15 cellular contexts compared by ENCODE assay signal in the genomic region with DNA sequence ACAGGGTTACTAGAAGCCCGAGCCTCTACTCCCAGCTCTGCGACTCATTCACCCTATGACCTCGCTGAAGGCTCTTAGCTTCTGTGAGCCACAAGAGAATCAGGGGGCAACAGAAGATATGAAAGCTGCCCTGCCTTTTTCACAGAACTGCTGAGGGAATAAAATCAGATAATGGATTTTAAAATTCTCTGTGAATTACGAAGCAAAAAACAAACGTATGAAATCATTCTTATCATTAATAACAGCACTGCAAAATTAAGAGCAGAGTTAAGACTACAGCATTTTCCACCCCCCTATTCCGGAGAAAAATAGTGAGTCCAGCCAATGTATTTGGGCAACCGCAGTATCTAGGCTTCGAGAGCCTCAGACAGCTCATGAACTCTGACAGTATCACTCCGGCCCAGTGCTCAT. TPM values are rescaled to one million over a fixed set of nuclear protein-coding genes. Genes with fewer than 3 reads are reported as not detected.
DNase-seq lines count a peak whose midpoint lies in the region; ATAC-seq and TF ChIP-seq lines count a peak whose summit lies in the region.
"Had no signal": no experiment of that assay in that cellular context is flagged by ENCODE, and none has a peak within 500 bp of the region (broad histone marks: within the 10 kb centered on the region; RNA-seq: fewer than 3 reads in every experiment).

No MANE protein-coding gene starts in this region.

- POLR2A ChIA-PET in MCF 10A (lab: Yijun Ruan, JAX) = interaction anchor here (1.0 to 1.4 kb wide), 2 partner anchors 11 to 29 kb away, joined by 3 read pairs; no protein-coding TSS in a partner anchor

- BruUV-seq in MCF 10A (replicated peaks; lab: Mats Ljungman, UMichigan) = no TSS peak

- TF ChIP-seq POLR2A in breast epithelium (IDR thresholded peaks at IDR 0.05) (no peak), uterus (IDR thresholded peaks at IDR 0.05) (no peak)

- H3K27ac ChIP-seq in breast epithelium (peak overlapping the region; percentile 48 to 57), cingulate gyrus (ENCODE audit: low read depth, low read length) (peak overlapping the region; percentile 33), uterus (peak overlapping the region; percentile 70 to 82)
- H3K27ac ChIP-seq: 22Rv1 had no signal

- no peaks in the 10 kb centered on the region for H3K27me3 ChIP-seq in breast epithelium
- H3K27me3 ChIP-seq in uterus = no peaks in the 10 kb centered on the region

- H3K4me1 Mint-ChIP-seq in MCF 10A (ENCODE audit: insufficient read depth, unreplicated experiment) (peaks cover 34% of the 10 kb centered on the region), mesothelial cell of epicardium (peaks cover 78% of the 10 kb centered on the region)
- H3K4me1 Mint-ChIP-seq: stimulated activated memory B cell treated with anti-CD40 and anti-IgM and Interleukin-4, amounts not matched to agents 10 μg/mL and 1 μg/mL and 100 μg/mL, for 72 hours had no signal

- H3K4me3 Mint-ChIP-seq in MCF 10A (ENCODE audit: unreplicated experiment) = no peak overlapping the region
- no peak overlapping the region for H3K4me3 Mint-ChIP-seq in mesothelial cell of epicardium
- H3K4me3 Mint-ChIP-seq: activated CD4-positive, alpha-beta memory T cell treated with anti-CD3 and anti-CD28 coated beads for 36 hours; activated naive CD4-positive, alpha-beta T cell treated with anti-CD3 and anti-CD28 coated beads, Interleukin-2, amount 10 ng/mL, durations not matched to agents 7 days and 5 days; stimulated activated memory B cell treated with anti-CD40 and anti-IgM and Interleukin-4, amounts not matched to agents 10 μg/mL and 1 μg/mL and 100 μg/mL, for 72 hours; T-cell had no signal

- H3K9me3 ChIP-seq in breast epithelium = no peaks in the 10 kb centered on the region
- H3K9me3 ChIP-seq in uterus = no peaks in the 10 kb centered on the region

- no peak for TF ChIP-seq CTCF in breast epithelium (IDR thresholded peaks at IDR 0.05)
- TF ChIP-seq CTCF in MCF 10A (IDR thresholded peaks at IDR 0.05; ENCODE audit: unreplicated experiment) = no peak
- TF ChIP-seq CTCF in mesothelial cell of epicardium (IDR thresholded peaks at IDR 0.05; ENCODE audit: unreplicated experiment) = no peak
- no peak for TF ChIP-seq CTCF in uterus (IDR thresholded peaks at IDR 0.05)

- H3K36me3 ChIP-seq in breast epithelium (no peaks in the 10 kb centered on the region), uterus (no peaks in the 10 kb centered on the region)

- H3K4me1 ChIP-seq in breast epithelium (peaks cover 0 to 20% of the 10 kb centered on the region in 2 donors), uterus (peaks cover 12 to 21% of the 10 kb centered on the region in 2 donors)

- H3K9me3 Mint-ChIP-seq in MCF 10A (ENCODE audit: unreplicated experiment) = no peaks in the 10 kb centered on the region
- H3K9me3 Mint-ChIP-seq in mesothelial cell of epicardium = no peaks in the 10 kb centered on the region
- H3K9me3 Mint-ChIP-seq: activated CD4-positive, alpha-beta memory T cell treated with anti-CD3 and anti-CD28 coated beads for 36 hours; activated naive CD4-positive, alpha-beta T cell treated with anti-CD3 and anti-CD28 coated beads, Interleukin-2, amount 10 ng/mL, durations not matched to agents 7 days and 5 days; stimulated activated memory B cell treated with anti-CD40 and anti-IgM and Interleukin-4, amounts not matched to agents 10 μg/mL and 1 μg/mL and 100 μg/mL, for 72 hours; T-cell had no signal

- H3K36me3 Mint-ChIP-seq in MCF 10A (ENCODE audit: insufficient read depth, unreplicated experiment) (peaks cover 6% of the 10 kb centered on the region), mesothelial cell of epicardium (no peaks in the 10 kb centered on the region)
- H3K36me3 Mint-ChIP-seq: activated CD4-positive, alpha-beta memory T cell treated with anti-CD3 and anti-CD28 coated beads for 36 hours; activated naive CD4-positive, alpha-beta T cell treated with anti-CD3 and anti-CD28 coated beads, Interleukin-2, amount 10 ng/mL, durations not matched to agents 7 days and 5 days; stimulated activated memory B cell treated with anti-CD40 and anti-IgM and Interleukin-4, amounts not matched to agents 10 μg/mL and 1 μg/mL and 100 μg/mL, for 72 hours; T-cell had no signal

- H3K4me3 ChIP-seq in breast epithelium (peak overlapping the region in 2 of 3 donors; percentile 14 to 41), uterus (peak overlapping the region in 1 of 2 donors; percentile 11)

- ATAC-seq in HG02623 (IDR thresholded peaks at IDR 0.05; ENCODE audit: unreplicated experiment) (no peak), GM21390 (IDR thresholded peaks at IDR 0.05; ENCODE audit: unreplicated experiment) (no peak)
- ATAC-seq: stimulated activated memory B cell treated with anti-CD40 and anti-IgM and Interleukin-4, amounts not matched to agents 10 μg/mL and 1 μg/mL and 100 μg/mL, for 72 hours; T-cell had no signal

- DNase-seq in breast epithelium (ENCODE audit: low spot score in 2 of 2) (no peak), MCF 10A (ENCODE audit: unreplicated experiment) (no peak), mesothelial cell of epicardium (ENCODE audit: low spot score in 2 of 2, unreplicated experiment in 2 of 2) (no peak), uterus (no peak)
- no peak for DNase-seq in stimulated activated CD4-positive, alpha-beta T cell treated with anti-CD3 and anti-CD28 coated beads, Interleukin-4, amount 100 ng/mL, for 4 hours
- DNase-seq: activated CD4-positive, alpha-beta memory T cell treated with anti-CD3 and anti-CD28 coated beads for 36 hours; activated naive CD4-positive, alpha-beta T cell treated with anti-CD3 and anti-CD28 coated beads, Interleukin-2, amount 10 ng/mL, durations not matched to agents 7 days and 5 days; NCI-H1105 treated with DMSO at 0.1 percent for 48 hours; NCI-H82; T-cell had no signal

- no peak overlapping the region for H3K27ac Mint-ChIP-seq in MCF 10A (ENCODE audit: low read depth, unreplicated experiment)
- peak overlapping the region; percentile 98 for H3K27ac Mint-ChIP-seq in mesothelial cell of epicardium
- H3K27ac Mint-ChIP-seq: activated CD4-positive, alpha-beta memory T cell treated with anti-CD3 and anti-CD28 coated beads for 36 hours; activated naive CD4-positive, alpha-beta T cell treated with anti-CD3 and anti-CD28 coated beads, Interleukin-2, amount 10 ng/mL, durations not matched to agents 7 days and 5 days; stimulated activated memory B cell treated with anti-CD40 and anti-IgM and Interleukin-4, amounts not matched to agents 10 μg/mL and 1 μg/mL and 100 μg/mL, for 72 hours; T-cell had no signal

- intact Hi-C loops in breast epithelium (cut with DNase I; ENCODE audit: low total_unique reads) (no loop called here), MCF 10A (cut with micrococcal nuclease) (no loop called here), uterus (cut with DNase I; ENCODE audit: low total_unique reads) (no loop called here)

- CTCF ChIA-PET in MCF 10A (lab: Yijun Ruan, JAX) = interaction anchor here (0.6 to 0.7 kb wide), 2 partner anchors 100 to 805 kb away, joined by 3 read pairs; no protein-coding TSS in a partner anchor

- H3K27me3 Mint-ChIP-seq in MCF 10A (ENCODE audit: insufficient read depth, unreplicated experiment) (no peaks in the 10 kb centered on the region), mesothelial cell of epicardium (ENCODE audit: low read depth) (no peaks in the 10 kb centered on the region)
- H3K27me3 Mint-ChIP-seq: activated CD4-positive, alpha-beta memory T cell treated with anti-CD3 and anti-CD28 coated beads for 36 hours; activated naive CD4-positive, alpha-beta T cell treated with anti-CD3 and anti-CD28 coated beads, Interleukin-2, amount 10 ng/mL, durations not matched to agents 7 days and 5 days had no signal

RNA-seq across cellular contexts. Expression of a gene that starts 33.5 kb away (rescaled TPM):
- total RNA-seq in breast epithelium (10 to 100 TPM; 14.5 to 21.6 (median 16.6) TPM), MCF 10A (2022) (22.5 and 29.4 TPM in 2 replicates), mesothelial cell of epicardium (75.4 to 82.4 TPM (median 79.1 TPM) in 3 replicates), uterus (10 to 100 TPM in 2 of 4 donors, 1 to 10 TPM in 2; 8.2 to 55.0 (median 28.9) TPM)
